ENCODE assay signal across 16 cellular contexts in the genomic region with DNA sequence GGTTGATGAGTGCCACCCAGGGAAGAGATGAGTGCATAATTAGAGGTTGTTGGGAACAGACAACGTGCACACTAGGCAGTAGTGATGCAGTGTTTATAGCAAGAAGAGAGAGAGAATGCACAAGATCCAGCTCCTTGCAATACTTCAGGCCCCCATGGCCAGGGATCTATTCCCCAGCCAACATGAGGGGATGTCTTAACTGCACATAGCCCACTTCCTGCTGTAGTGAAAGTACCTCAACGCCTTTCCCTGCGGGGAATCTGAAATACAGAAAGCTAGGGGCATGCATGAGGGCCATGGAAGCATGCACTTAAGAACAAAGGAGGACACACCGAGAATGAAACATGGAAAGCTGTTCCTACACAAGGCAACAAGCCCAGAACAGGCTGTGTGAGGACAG.
DNase-seq lines count a peak whose midpoint lies in the region; ATAC-seq and TF ChIP-seq lines count a peak whose summit lies in the region.
"Had no signal": no experiment of that assay in that cellular context is flagged by ENCODE, and none has a peak within 500 bp of the region (broad histone marks: within the 10 kb centered on the region; RNA-seq: fewer than 3 reads in every experiment).

No MANE protein-coding gene starts in this region.

- H3K4me1 Mint-ChIP-seq in MCF 10A (ENCODE audit: insufficient read depth, unreplicated experiment) (peaks cover 13% of the 10 kb centered on the region), endodermal cell (peaks cover 5% of the 10 kb centered on the region), osteocyte (ENCODE audit: unreplicated experiment) (no peaks in the 10 kb centered on the region)
- H3K4me1 Mint-ChIP-seq: CD8-positive, alpha-beta memory T cell had no signal

- peaks cover 6% of the 10 kb centered on the region for H3K9me3 Mint-ChIP-seq in MCF 10A (ENCODE audit: unreplicated experiment)
- H3K9me3 Mint-ChIP-seq in endodermal cell: no peaks in the 10 kb centered on the region
- H3K9me3 Mint-ChIP-seq in osteocyte (ENCODE audit: unreplicated experiment): peaks cover 5% of the 10 kb centered on the region

- POLR2A ChIA-PET in MCF 10A (lab: Yijun Ruan, JAX): no interaction called here

- intact Hi-C loops in MCF 10A (cut with micrococcal nuclease): no loop called here
- intact Hi-C loops in breast epithelium (cut with DNase I; ENCODE audit: low total_unique reads): no loop called here

- no peak for ATAC-seq in GM19395 (IDR thresholded peaks at IDR 0.05; ENCODE audit: unreplicated experiment)
- no peak for ATAC-seq in HG02763 (IDR thresholded peaks at IDR 0.05; ENCODE audit: unreplicated experiment)
- ATAC-seq: HepG2 had no signal

- H3K27me3 ChIP-seq in breast epithelium: no peaks in the 10 kb centered on the region
- peaks cover 42% of the 10 kb centered on the region for H3K27me3 ChIP-seq in endodermal cell (ENCODE audit: control insufficient read depth, insufficient read depth, low read length, poor library complexity, severe bottlenecking)
- H3K27me3 ChIP-seq: BLaER1 had no signal

- no TSS peak for BruUV-seq in MCF 10A (replicated peaks; lab: Mats Ljungman, UMichigan)

- H3K27ac Mint-ChIP-seq in MCF 10A (ENCODE audit: low read depth, unreplicated experiment) (peak overlapping the region; percentile 62), endodermal cell (no peak overlapping the region), osteocyte (ENCODE audit: unreplicated experiment) (no peak overlapping the region)
- H3K27ac Mint-ChIP-seq: CD8-positive, alpha-beta memory T cell had no signal

- H3K4me3 ChIP-seq in breast epithelium (no peak overlapping the region), endodermal cell (ENCODE audit: low read length) (no peak overlapping the region)
- H3K4me3 ChIP-seq: BLaER1, HAP-1 had no signal

- H3K4me3 Mint-ChIP-seq in MCF 10A (ENCODE audit: unreplicated experiment) (no peak overlapping the region), endodermal cell (no peak overlapping the region), osteocyte (ENCODE audit: unreplicated experiment) (no peak overlapping the region)
- H3K4me3 Mint-ChIP-seq: CD8-positive, alpha-beta memory T cell had no signal

- TF ChIP-seq CTCF in MCF 10A (IDR thresholded peaks at IDR 0.05; ENCODE audit: unreplicated experiment): no peak
- TF ChIP-seq CTCF in breast epithelium (IDR thresholded peaks at IDR 0.05): no peak
- no peak for TF ChIP-seq CTCF in endodermal cell (conservative IDR thresholded peaks at IDR 0.05)
- no peak for TF ChIP-seq CTCF in osteocyte (IDR thresholded peaks at IDR 0.05)

- H3K27ac ChIP-seq in breast epithelium: no peak overlapping the region
- no peak overlapping the region for H3K27ac ChIP-seq in endodermal cell (ENCODE audit: low read depth, low read length)
- H3K27ac ChIP-seq: 22Rv1, BLaER1 had no signal

- WGBS in endodermal cell (ENCODE audit: insufficient coverage in 1 of 2, insufficient read length in 1 of 2), 2 experiments: 78 to 92% methylated on average over 3 to 4 of the region's 4 CpGs

- H3K9me3 ChIP-seq in breast epithelium (peaks cover 1 to 4% of the 10 kb centered on the region in 2 donors), endodermal cell (ENCODE audit: control insufficient read depth, low read length) (peaks cover 4% of the 10 kb centered on the region)
- H3K9me3 ChIP-seq: BLaER1, Caco-2, HAP-1 had no signal

- no peak overlapping the region for H3K9ac ChIP-seq in endodermal cell (ENCODE audit: extremely low read depth, low read length, poor library complexity, severe bottlenecking)
- H3K9ac ChIP-seq: BLaER1 had no signal

- H3K36me3 Mint-ChIP-seq in MCF 10A (ENCODE audit: insufficient read depth, unreplicated experiment) (no peaks in the 10 kb centered on the region), endodermal cell (ENCODE audit: low read depth) (no peaks in the 10 kb centered on the region), osteocyte (ENCODE audit: unreplicated experiment) (no peaks in the 10 kb centered on the region)
- H3K36me3 Mint-ChIP-seq: CD8-positive, alpha-beta memory T cell had no signal

- no peak for TF ChIP-seq POLR2A in breast epithelium (IDR thresholded peaks at IDR 0.05)

- DNase-seq in DMS153 treated with DMSO at 0.1 percent for 48 hours (lab: John Stamatoyannopoulos, UW; ENCODE audit: unreplicated experiment) (peak; percentile 53), DMS153 (lab: John Stamatoyannopoulos, UW) (no peak), MCF 10A (ENCODE audit: unreplicated experiment) (no peak), breast epithelium (ENCODE audit: low spot score in 2 of 2) (no peak), endodermal cell (peak; percentile 43), osteocyte (ENCODE audit: extremely low spot score, unreplicated experiment) (no peak)
- DNase-seq: AML-193; Caco-2; CD8-positive, alpha-beta memory T cell; EL had no signal

- H3K36me3 ChIP-seq in breast epithelium (no peaks in the 10 kb centered on the region), endodermal cell (ENCODE audit: control insufficient read depth, insufficient read depth, low read length) (no peaks in the 10 kb centered on the region)
- H3K36me3 ChIP-seq: BLaER1, HAP-1 had no signal

- CTCF ChIA-PET in MCF 10A (lab: Yijun Ruan, JAX): interaction anchor here (0.8 kb wide), 1 partner anchor 17 kb away, joined by 3 read pairs; no protein-coding TSS in a partner anchor

- H3K27me3 Mint-ChIP-seq in MCF 10A (ENCODE audit: insufficient read depth, unreplicated experiment) (no peaks in the 10 kb centered on the region), endodermal cell (ENCODE audit: insufficient read depth) (peaks cover 5% of the 10 kb centered on the region), osteocyte (ENCODE audit: unreplicated experiment) (no peaks in the 10 kb centered on the region)
- H3K27me3 Mint-ChIP-seq: CD8-positive, alpha-beta memory T cell had no signal

- H3K4me1 ChIP-seq in breast epithelium (no peaks in the 10 kb centered on the region), endodermal cell (ENCODE audit: control insufficient read depth, insufficient read depth, low read length) (no peaks in the 10 kb centered on the region)
- H3K4me1 ChIP-seq: BLaER1, HAP-1 had no signal

Comparison
In these comparisons a context has a peak if more than half of its experiments do, and no peak if none do; other contexts are left out.
1. DNase-seq: peak in DMS153 treated with DMSO at 0.1 percent for 48 hours (single experiment) and endodermal cell (single experiment); none in DMS153 (single experiment), MCF 10A (single experiment), breast epithelium (0 of 2) and osteocyte (single experiment).